Comparison of ENCODE assay signal across 8 cellular contexts in genomic region chr10:62082729-62083412, GRCh38.
DNase-seq lines count a peak whose midpoint lies in the region; ATAC-seq, FAIRE-seq and TF ChIP-seq lines count a peak whose summit lies in the region.

No MANE protein-coding gene starts in this region.

- DNase-seq in SJCRH30 = peak in 1 of 2 experiments; percentile 57
- DNase-seq in coronary artery (ENCODE audit: low spot score) = no peak
- DNase-seq in frontal cortex (ENCODE audit: low spot score in 2 of 2) = no peak
- no peak for DNase-seq in D721Med (ENCODE audit: insufficient read length, low spot score)
- DNase-seq in middle frontal gyrus (ENCODE audit: extremely low spot score, low spot score) = no peak

- H3K27ac ChIP-seq in SJCRH30 (peak overlapping the region; percentile 85), coronary artery (peak overlapping the region; percentile 59 to 92), mucosa of rectum (ENCODE audit: low read depth in 2 of 2, low read length in 2 of 2) (peak overlapping the region; percentile 77 to 83)

- peaks cover 7% of the 10 kb centered on the region; the same call in 1 of the 2 replicates for H3K36me3 ChIP-seq in SJCRH30
- H3K36me3 ChIP-seq in mucosa of rectum (ENCODE audit: control insufficient read depth in 2 of 2, insufficient read depth in 2 of 2, low read length in 2 of 2) = peaks cover 6 to 18% of the 10 kb centered on the region in 2 donors

- H3K4me3 ChIP-seq in SJCRH30 (peak overlapping the region; percentile 41), coronary artery (peak overlapping the region; percentile 50), mucosa of rectum (ENCODE audit: low read length in 2 of 2) (peak overlapping the region; percentile 14 to 62)

- no peak for TF ChIP-seq CTCF in coronary artery (IDR thresholded peaks at IDR 0.05)
- no peak for TF ChIP-seq CTCF in D721Med (IDR thresholded peaks at IDR 0.05; ENCODE audit: insufficient read depth, missing control alignments)

- H3K9me3 ChIP-seq in SJCRH30 (replicated peaks) (no peaks in the 10 kb centered on the region), mucosa of rectum (ENCODE audit: control insufficient read depth in 2 of 2, low read length in 2 of 2) (no peaks in the 10 kb centered on the region)

- H3K9ac ChIP-seq in mucosa of rectum (ENCODE audit: low read depth in 1 of 2, low read length in 2 of 2) = peak overlapping the region; percentile 0 to 21

- FAIRE-seq in frontal cortex (lab: Jason Lieb, UNC) (no peak), D721Med (lab: Jason Lieb, UNC) (no peak)

- H3K27me3 ChIP-seq in SJCRH30 = no peaks in the 10 kb centered on the region
- no peaks in the 10 kb centered on the region for H3K27me3 ChIP-seq in mucosa of rectum (ENCODE audit: control insufficient read depth in 2 of 2, insufficient read depth in 2 of 2, low read length in 2 of 2)

- H3K4me1 ChIP-seq in SJCRH30 = peaks cover 37% of the 10 kb centered on the region
- peaks cover 21 to 23% of the 10 kb centered on the region in 2 donors for H3K4me1 ChIP-seq in mucosa of rectum (ENCODE audit: control insufficient read depth in 2 of 2, insufficient read depth in 2 of 2, low read length in 2 of 2)

- ATAC-seq in GM18517 (IDR thresholded peaks at IDR 0.05; ENCODE audit: unreplicated experiment) (peak; percentile 34), HG02759 (IDR thresholded peaks at IDR 0.05; ENCODE audit: unreplicated experiment) (peak; percentile 46)
